ENCODE assay signal across 12 cellular contexts in the genomic region with DNA sequence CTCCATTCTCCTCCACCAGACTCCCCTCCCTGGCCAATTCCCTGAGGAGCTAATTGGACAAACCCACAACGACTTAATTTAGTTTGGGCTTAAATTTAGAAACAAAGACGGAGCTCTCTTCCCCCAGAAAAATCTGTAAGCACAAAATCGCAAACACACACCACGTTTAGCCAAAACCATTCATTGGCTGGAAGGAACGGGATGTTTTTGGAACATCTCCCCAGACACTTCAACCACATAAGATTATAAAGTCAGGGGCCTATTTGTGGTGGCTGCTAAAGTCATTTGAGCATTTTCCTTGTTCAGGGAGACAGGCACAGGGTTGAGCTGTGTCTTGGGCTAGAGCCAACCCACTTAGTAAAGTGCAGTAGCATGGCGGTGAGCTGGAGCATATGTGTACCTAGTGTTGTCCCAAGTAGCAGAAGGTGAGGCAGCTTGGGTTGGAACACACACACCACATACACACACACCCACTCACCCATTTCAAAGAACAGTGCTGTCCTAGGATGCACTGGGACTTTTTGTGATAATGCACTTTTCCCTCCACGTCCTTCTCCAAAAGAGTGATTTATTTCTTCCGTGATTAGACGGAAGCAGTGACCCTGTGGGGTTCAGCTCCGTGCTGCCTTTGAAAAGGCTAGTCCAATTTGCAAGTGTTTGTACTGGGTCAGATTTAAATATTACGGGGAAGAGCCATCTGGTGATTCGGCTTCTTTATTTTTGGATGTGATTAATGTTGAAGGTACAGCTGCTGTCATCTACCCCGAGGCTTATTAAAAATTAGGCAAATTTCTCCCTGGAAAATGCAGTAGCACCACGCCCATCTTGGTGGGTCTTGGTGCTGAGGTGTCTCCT. TPM values are rescaled to one million over a fixed set of nuclear protein-coding genes. Genes with fewer than 3 reads are reported as not detected.
DNase-seq lines count a peak whose midpoint lies in the region; ATAC-seq and TF ChIP-seq lines count a peak whose summit lies in the region.
"Had no signal": no experiment of that assay in that cellular context is flagged by ENCODE, and none has a peak within 500 bp of the region (broad histone marks: within the 10 kb centered on the region; RNA-seq: fewer than 3 reads in every experiment).

No MANE protein-coding gene starts in this region.

- peaks cover 6% of the 10 kb centered on the region for H3K4me1 Mint-ChIP-seq in activated CD4-positive, alpha-beta memory T cell treated with anti-CD3 and anti-CD28 coated beads, Interleukin-2, amount 10 ng/mL, durations not matched to agents 7 days and 5 days

- CTCF ChIA-PET in activated CD4-positive, alpha-beta memory T cell treated with anti-CD3 and anti-CD28 coated beads, Interleukin-2, amount 10 ng/mL, durations not matched to agents 7 days and 5 days (lab: Charles Lee): no interaction called here

- H3K9me3 ChIP-seq in right cardiac atrium (ENCODE audit: control insufficient read depth, low read length): no peaks in the 10 kb centered on the region

- no peak for TF ChIP-seq CTCF in astrocyte of the spinal cord (IDR thresholded peaks at IDR 0.05; ENCODE audit: low read depth, low read length)

- no peaks in the 10 kb centered on the region for H3K27me3 Mint-ChIP-seq in activated CD4-positive, alpha-beta memory T cell treated with anti-CD3 and anti-CD28 coated beads, Interleukin-2, amount 10 ng/mL, durations not matched to agents 7 days and 5 days

- peaks cover 8% of the 10 kb centered on the region for H3K36me3 Mint-ChIP-seq in activated CD4-positive, alpha-beta memory T cell treated with anti-CD3 and anti-CD28 coated beads, Interleukin-2, amount 10 ng/mL, durations not matched to agents 7 days and 5 days (ENCODE audit: low read depth)

- 29% methylated on average over 14 of the region's 14 CpGs for WGBS in right cardiac atrium

- DNase-seq in NCI-H1092 treated with DMSO at 0.1 percent for 48 hours (lab: John Stamatoyannopoulos, UW): peak; percentile 10
- no peak for DNase-seq in NCI-H1092 (lab: John Stamatoyannopoulos, UW)
- DNase-seq in astrocyte of the spinal cord (ENCODE audit: low read depth, low spot score): peak; percentile 50
- peak in 1 of 3 donors; percentile 67 for DNase-seq in right cardiac atrium
- DNase-seq in superior temporal gyrus (ENCODE audit: extremely low spot score): peak; percentile 45
- no peak for DNase-seq in activated CD4-positive, alpha-beta memory T cell treated with anti-CD3 and anti-CD28 coated beads, Interleukin-2, amount 10 ng/mL, durations not matched to agents 7 days and 5 days
- no peak for DNase-seq in AG20443 (ENCODE audit: low spot score)
- DNase-seq in HUDEP-2 (lab: John Stamatoyannopoulos, UW; ENCODE audit: unreplicated experiment in 76 of 76): no peak
- DNase-seq: activated T-cell treated with anti-CD3 and anti-CD28 coated beads for 4 hours; NK-92 treated with Interleukin-12 subunit alpha and Interleukin-12 subunit beta, amount 100 ng/mL, for 24 hours had no signal

- H3K4me3 Mint-ChIP-seq in activated CD4-positive, alpha-beta memory T cell treated with anti-CD3 and anti-CD28 coated beads, Interleukin-2, amount 10 ng/mL, durations not matched to agents 7 days and 5 days: no peak overlapping the region

- H3K27ac ChIP-seq in right cardiac atrium (ENCODE audit: low read length): peak overlapping the region; percentile 70
- H3K27ac ChIP-seq: 22Rv1 had no signal

- intact Hi-C loops in right cardiac atrium (cut with DNase I): no loop called here

- in situ Hi-C loops in astrocyte of the spinal cord (cut with HindIII; ENCODE audit: low sequenced_read_pairs): no loop called here

- peak; percentile 37 to 52 for ATAC-seq in right cardiac atrium
- ATAC-seq: activated CD4-positive, CD25-positive, alpha-beta regulatory T cell treated with anti-CD3 and anti-CD28 coated beads, Interleukin-2, amount 50 U/mL, for 24 hours had no signal

- H3K9me3 Mint-ChIP-seq in activated CD4-positive, alpha-beta memory T cell treated with anti-CD3 and anti-CD28 coated beads, Interleukin-2, amount 10 ng/mL, durations not matched to agents 7 days and 5 days: no peaks in the 10 kb centered on the region

- H3K27me3 ChIP-seq in right cardiac atrium (ENCODE audit: control insufficient read depth, insufficient read depth): no peaks in the 10 kb centered on the region

- peaks cover 7% of the 10 kb centered on the region for H3K4me1 ChIP-seq in right cardiac atrium (ENCODE audit: control insufficient read depth, insufficient read depth, low read length)

- POLR2A ChIA-PET in activated CD4-positive, alpha-beta memory T cell treated with anti-CD3 and anti-CD28 coated beads, Interleukin-2, amount 10 ng/mL, durations not matched to agents 7 days and 5 days (lab: Charles Lee): no interaction called here

- H3K4me3 ChIP-seq in astrocyte of the spinal cord (ENCODE audit: low read depth, low read length): no peak overlapping the region
- H3K4me3 ChIP-seq in right cardiac atrium (ENCODE audit: low read length): no peak overlapping the region

- no peak overlapping the region for H3K27ac Mint-ChIP-seq in activated CD4-positive, alpha-beta memory T cell treated with anti-CD3 and anti-CD28 coated beads, Interleukin-2, amount 10 ng/mL, durations not matched to agents 7 days and 5 days

RNA-seq across cellular contexts. Expression of a gene that starts 32.2 kb away (rescaled TPM):
- total RNA-seq in right cardiac atrium: 10 to 100 TPM; 44.6 to 52.0 (median 48.9) TPM
- 28.2 TPM for polyA plus RNA-seq in right cardiac atrium
- 10 to 100 TPM; 50.8 to 54.0 TPM for total RNA-seq in activated CD4-positive, alpha-beta memory T cell treated with anti-CD3 and anti-CD28 coated beads, Interleukin-2, amount 10 ng/mL, durations not matched to agents 7 days and 5 days

Comparison
In these comparisons a context has a peak if more than half of its experiments do, and no peak if none do; other contexts are left out.
1. DNase-seq: peak in NCI-H1092 treated with DMSO at 0.1 percent for 48 hours (single experiment), astrocyte of the spinal cord (single experiment) and superior temporal gyrus (single experiment); none in NCI-H1092 (single experiment), activated CD4-positive, alpha-beta memory T cell treated with anti-CD3 and anti-CD28 coated beads, Interleukin-2, amount 10 ng/mL, durations not matched to agents 7 days and 5 days (single experiment), AG20443 (single experiment) and HUDEP-2 (0 of 76).